8 cellular contexts compared by ENCODE assay signal in the genomic region with DNA sequence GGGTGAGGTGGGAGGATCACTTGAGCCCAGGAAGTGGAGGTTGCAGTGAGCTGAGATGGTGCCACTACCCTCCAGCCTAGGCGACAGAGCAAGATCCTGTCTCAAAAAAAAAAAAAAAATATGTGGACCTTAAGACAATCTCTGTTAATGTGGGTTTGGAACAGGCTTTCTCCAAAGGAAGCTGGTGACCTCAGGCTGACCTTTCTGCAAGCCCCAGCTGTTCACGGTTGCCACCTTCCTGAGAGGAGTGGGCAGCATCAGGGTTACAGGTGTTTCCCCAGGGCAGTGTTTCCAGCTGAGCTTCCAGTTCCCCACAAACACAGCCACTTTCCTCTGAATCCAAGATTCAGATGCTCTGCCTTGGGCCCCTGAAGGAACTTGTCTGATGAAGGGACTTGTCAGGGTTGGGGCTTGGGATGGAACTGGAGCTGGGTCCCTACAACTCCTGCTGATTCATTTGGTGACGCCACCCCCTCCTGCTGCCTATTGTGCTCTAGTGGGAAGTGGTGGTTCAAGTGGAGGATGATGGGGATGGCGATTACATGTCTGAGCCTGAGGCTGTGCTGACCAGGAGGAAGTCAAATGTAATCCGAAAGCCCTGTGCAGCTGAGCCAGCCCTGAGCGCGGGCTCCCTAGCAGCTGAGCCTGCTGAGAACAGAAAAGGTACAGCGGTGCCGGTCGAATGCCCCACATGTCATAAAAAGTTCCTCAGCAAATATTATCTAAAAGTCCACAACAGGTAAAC. TPM values are rescaled to one million over a fixed set of nuclear protein-coding genes. Genes with fewer than 3 reads are reported as not detected.
DNase-seq lines count a peak whose midpoint lies in the region; ATAC-seq and TF ChIP-seq lines count a peak whose summit lies in the region.

No MANE protein-coding gene starts in this region.

- CTCF ChIA-PET in CD4-positive, alpha-beta T cell (lab: Charles Lee) = interaction anchor here (1.5 to 1.8 kb wide), 2 partner anchors 20 to 28 kb away, joined by 4 to 7 read pairs; partner anchors contain the start of genes NOL9 and TAS1R1
- CTCF ChIA-PET in activated CD8-positive, alpha-beta T cell treated with anti-CD3 and anti-CD28 coated beads for 36 hours (lab: Charles Lee) = interaction anchor here (0.9 to 1.1 kb wide), 2 partner anchors 18 to 29 kb away, joined by 3 read pairs; no protein-coding TSS in a partner anchor

- no peak for DNase-seq in CD4-positive, alpha-beta T cell
- DNase-seq in activated CD8-positive, alpha-beta T cell treated with anti-CD3 and anti-CD28 coated beads for 36 hours = no peak
- DNase-seq in memory B cell (ENCODE audit: low spot score in 2 of 2) (no peak), D341Med (ENCODE audit: low spot score) (no peak), NCI-H1436 treated with DMSO at 0.1 percent for 48 hours (lab: John Stamatoyannopoulos, UW) (no peak), occipital lobe (lab: John Stamatoyannopoulos, UW) (no peak)
- no peak for DNase-seq in activated CD8-positive, alpha-beta memory T cell treated with anti-CD3 and anti-CD28 coated beads, Interleukin-2, amount 50 U/mL, for 48 hours

- peak overlapping the region; percentile 93 for H3K27ac Mint-ChIP-seq in CD4-positive, alpha-beta T cell
- peak overlapping the region; percentile 63 for H3K27ac Mint-ChIP-seq in activated CD8-positive, alpha-beta T cell treated with anti-CD3 and anti-CD28 coated beads for 36 hours
- peak overlapping the region; percentile 99 for H3K27ac Mint-ChIP-seq in memory B cell

- no peaks in the 10 kb centered on the region for H3K27me3 Mint-ChIP-seq in CD4-positive, alpha-beta T cell
- H3K27me3 Mint-ChIP-seq in activated CD8-positive, alpha-beta T cell treated with anti-CD3 and anti-CD28 coated beads for 36 hours = no peaks in the 10 kb centered on the region
- no peaks in the 10 kb centered on the region for H3K27me3 Mint-ChIP-seq in memory B cell

- intact Hi-C loops in CD4-positive, alpha-beta T cell (cut with DNase I, micrococcal nuclease) = no loop called here
- intact Hi-C loops in activated CD8-positive, alpha-beta T cell treated with anti-CD3 and anti-CD28 coated beads for 36 hours (cut with micrococcal nuclease) = no loop called here

- no peaks in the 10 kb centered on the region for H3K27me3 ChIP-seq in CD4-positive, alpha-beta T cell (ENCODE audit: control insufficient read depth, insufficient read depth, low read length)
- no peaks in the 10 kb centered on the region for H3K27me3 ChIP-seq in KMS-11 (ENCODE audit: insufficient read depth, low read depth)

- POLR2A ChIA-PET in CD4-positive, alpha-beta T cell (lab: Charles Lee) = interaction anchor here (0.7 to 7.2 kb wide), 3 partner anchors 19 to 382 kb away, joined by 3 to 139 read pairs (median 3); partner anchors contain the start of genes KLHL21 and RPL22
- POLR2A ChIA-PET in activated CD8-positive, alpha-beta T cell treated with anti-CD3 and anti-CD28 coated beads for 36 hours (lab: Charles Lee) = interaction anchor here (0.8 to 6.3 kb wide), 2 partner anchors 20 to 92 kb away, joined by 3 to 59 read pairs; partner anchors contain the start of gene KLHL21

- H3K36me3 Mint-ChIP-seq in CD4-positive, alpha-beta T cell (ENCODE audit: low read depth) = peaks cover 16% of the 10 kb centered on the region
- peaks cover 7% of the 10 kb centered on the region for H3K36me3 Mint-ChIP-seq in activated CD8-positive, alpha-beta T cell treated with anti-CD3 and anti-CD28 coated beads for 36 hours (ENCODE audit: low read depth)
- H3K36me3 Mint-ChIP-seq in memory B cell = no peaks in the 10 kb centered on the region

- peak overlapping the region; percentile 98 for H3K4me3 Mint-ChIP-seq in CD4-positive, alpha-beta T cell
- H3K4me3 Mint-ChIP-seq in activated CD8-positive, alpha-beta T cell treated with anti-CD3 and anti-CD28 coated beads for 36 hours = peak overlapping the region; percentile 94
- peak overlapping the region; percentile 41 for H3K4me3 Mint-ChIP-seq in memory B cell

- no peaks in the 10 kb centered on the region for H4K20me1 ChIP-seq in KMS-11 (ENCODE audit: insufficient read depth)

- H3K27ac ChIP-seq in CD4-positive, alpha-beta T cell (ENCODE audit: low read depth, low read length) = no peak overlapping the region
- H3K27ac ChIP-seq in KMS-11 = no peak overlapping the region; the same call in 1 of the 2 replicates

- no peak overlapping the region for H2AFZ ChIP-seq in KMS-11 (ENCODE audit: low read depth)

- H3K9ac ChIP-seq in KMS-11 = no peak overlapping the region

- peaks cover 11% of the 10 kb centered on the region for H3K79me2 ChIP-seq in KMS-11 (ENCODE audit: insufficient read depth, low read depth)

- H3K4me1 ChIP-seq in KMS-11 (ENCODE audit: low read depth, poor library complexity, severe bottlenecking) = peaks cover 39% of the 10 kb centered on the region

- no peak for ATAC-seq in CD4-positive, alpha-beta T cell (ENCODE audit: poor library complexity)
- no peak for ATAC-seq in activated CD8-positive, alpha-beta T cell treated with anti-CD3 and anti-CD28 coated beads for 36 hours
- ATAC-seq in memory B cell (ENCODE audit: low read depth) = no peak

- no peak overlapping the region for H3K4me3 ChIP-seq in KMS-11 (IDR thresholded peaks at IDR 0.05; ENCODE audit: insufficient read depth, low read depth, low read length)

- H3K9me3 ChIP-seq in CD4-positive, alpha-beta T cell (ENCODE audit: control insufficient read depth, low read length) = no peaks in the 10 kb centered on the region

- peak overlapping the region; percentile 87; the same call in 1 of the 2 replicates for H3K4me2 ChIP-seq in KMS-11

- peaks cover 43% of the 10 kb centered on the region for H3K4me1 Mint-ChIP-seq in CD4-positive, alpha-beta T cell (ENCODE audit: low read depth)
- peaks cover 30% of the 10 kb centered on the region for H3K4me1 Mint-ChIP-seq in activated CD8-positive, alpha-beta T cell treated with anti-CD3 and anti-CD28 coated beads for 36 hours (ENCODE audit: low read depth)
- peaks cover 29% of the 10 kb centered on the region for H3K4me1 Mint-ChIP-seq in memory B cell

- no peaks in the 10 kb centered on the region for H3K36me3 ChIP-seq in KMS-11 (ENCODE audit: insufficient read depth)

- no peaks in the 10 kb centered on the region for H3K9me3 Mint-ChIP-seq in CD4-positive, alpha-beta T cell
- no peaks in the 10 kb centered on the region for H3K9me3 Mint-ChIP-seq in activated CD8-positive, alpha-beta T cell treated with anti-CD3 and anti-CD28 coated beads for 36 hours
- H3K9me3 Mint-ChIP-seq in memory B cell = no peaks in the 10 kb centered on the region

- no peak for TF ChIP-seq CTCF in CD4-positive, alpha-beta T cell (IDR thresholded peaks at IDR 0.05)
- no peak for TF ChIP-seq CTCF in KMS-11 (conservative IDR thresholded peaks at IDR 0.05; ENCODE audit: low read depth, low read length)
- TF ChIP-seq CTCF in activated CD8-positive, alpha-beta T cell treated with anti-CD3 and anti-CD28 coated beads for 36 hours (IDR thresholded peaks at IDR 0.05) = no peak

RNA-seq across cellular contexts. Expression of gene ZBTB48, which starts 1.9 kb away (rescaled TPM):
- total RNA-seq in CD4-positive, alpha-beta T cell = 10 to 100 TPM; 31.4 to 31.7 TPM
- 10 to 100 TPM; 22.4 to 32.1 TPM for total RNA-seq in activated CD8-positive, alpha-beta T cell treated with anti-CD3 and anti-CD28 coated beads for 36 hours
- 15.1 TPM for total RNA-seq in occipital lobe

RNA-seq across cellular contexts. Expression of gene KLHL21, which starts 20.9 kb away (rescaled TPM):
- total RNA-seq in CD4-positive, alpha-beta T cell = 10 to 100 TPM; 32.0 to 33.5 TPM
- total RNA-seq in activated CD8-positive, alpha-beta T cell treated with anti-CD3 and anti-CD28 coated beads for 36 hours = 10 to 100 TPM; 17.9 to 18.1 TPM
- 8.7 TPM for total RNA-seq in occipital lobe

RNA-seq across cellular contexts. Expression of gene TAS1R1, which starts 26.6 kb away (rescaled TPM):
- not detected for total RNA-seq in CD4-positive, alpha-beta T cell
- total RNA-seq in activated CD8-positive, alpha-beta T cell treated with anti-CD3 and anti-CD28 coated beads for 36 hours = not detected
- not detected for total RNA-seq in occipital lobe

RNA-seq across cellular contexts. Expression of gene NOL9, which starts 27.4 kb away (rescaled TPM):
- 10 to 100 TPM; 52.3 to 54.1 TPM for total RNA-seq in CD4-positive, alpha-beta T cell
- 10 to 100 TPM; 39.7 to 40.4 TPM for total RNA-seq in activated CD8-positive, alpha-beta T cell treated with anti-CD3 and anti-CD28 coated beads for 36 hours
- 34.0 TPM for total RNA-seq in occipital lobe

RNA-seq across cellular contexts. Expression of gene PHF13, which starts 31.8 kb away (rescaled TPM):
- 1 to 10 TPM; 4.0 to 4.9 TPM for total RNA-seq in CD4-positive, alpha-beta T cell
- 10 to 100 TPM; 12.5 to 14.8 TPM for total RNA-seq in activated CD8-positive, alpha-beta T cell treated with anti-CD3 and anti-CD28 coated beads for 36 hours
- total RNA-seq in occipital lobe = 17.0 TPM

Comparison
In these comparisons a context has a peak if more than half of its experiments do, and no peak if none do; other contexts are left out.
1. H3K4me3 Mint-ChIP-seq: peak in every context shown above with its lines; median percentile 98 in CD4-positive, alpha-beta T cell; 94 in activated CD8-positive, alpha-beta T cell treated with anti-CD3 and anti-CD28 coated beads for 36 hours; 41 in memory B cell.